Comparison of ENCODE assay signal across 10 cellular contexts in genomic region chr14:68961781-68962584, GRCh38.
DNase-seq lines count a peak whose midpoint lies in the region; ATAC-seq and TF ChIP-seq lines count a peak whose summit lies in the region.
"Had no signal": no experiment of that assay in that cellular context is flagged by ENCODE, and none has a peak within 500 bp of the region (broad histone marks: within the 10 kb centered on the region; RNA-seq: fewer than 3 reads in every experiment).

No MANE protein-coding gene starts in this region.

- peaks cover 6 to 22% of the 10 kb centered on the region in 2 donors for H3K27me3 Mint-ChIP-seq in effector memory CD8-positive, alpha-beta T cell

- no peak overlapping the region for H3K27ac Mint-ChIP-seq in effector memory CD8-positive, alpha-beta T cell

- TF ChIP-seq CTCF in coronary artery (IDR thresholded peaks at IDR 0.05) = no peak

- peak overlapping the region; percentile 85 to 92 for H3K27ac ChIP-seq in coronary artery
- H3K27ac ChIP-seq: HL-60 had no signal

- intact Hi-C loops in posterior cingulate gyrus (cut with DNase I) = no loop called here

- DNase-seq in ELF-1 (ENCODE audit: low read depth, low spot score) (peak; percentile 72), NCI-H2171 treated with DMSO at 0.1 percent for 48 hours (lab: John Stamatoyannopoulos, UW) (peak; percentile 40), coronary artery (ENCODE audit: low spot score) (no peak), posterior cingulate gyrus (peak in 8 of 10 donors; percentile 67 to 95 (median 76)), SIG-M5 treated with dmso at 0.1 percent for 504 hours (lab: John Stamatoyannopoulos, UW; ENCODE audit: unreplicated experiment) (no peak)
- no peak for DNase-seq in effector memory CD8-positive, alpha-beta T cell
- DNase-seq: stimulated activated naive CD4-positive, alpha-beta T cell had no signal

- peak overlapping the region; percentile 43 for H3K4me3 ChIP-seq in coronary artery

- no peak for ATAC-seq in effector memory CD8-positive, alpha-beta T cell (replicated peaks)
- no peak for ATAC-seq in GM21737 (IDR thresholded peaks at IDR 0.05; ENCODE audit: unreplicated experiment)
- ATAC-seq in HG03378 (IDR thresholded peaks at IDR 0.05; ENCODE audit: unreplicated experiment) = no peak

- H3K4me1 Mint-ChIP-seq in effector memory CD8-positive, alpha-beta T cell (ENCODE audit: low read depth in 2 of 2) = peaks cover 0 to 3% of the 10 kb centered on the region in 2 donors

- H3K9me3 Mint-ChIP-seq in effector memory CD8-positive, alpha-beta T cell = no peaks in the 10 kb centered on the region

- no peak overlapping the region for H3K4me3 Mint-ChIP-seq in effector memory CD8-positive, alpha-beta T cell

- no peaks in the 10 kb centered on the region for H3K36me3 Mint-ChIP-seq in effector memory CD8-positive, alpha-beta T cell (ENCODE audit: insufficient read depth)

Comparison
In these comparisons a context has a peak if more than half of its experiments do, and no peak if none do; other contexts are left out.
1. DNase-seq: peak in ELF-1 (single experiment), NCI-H2171 treated with DMSO at 0.1 percent for 48 hours (single experiment) and posterior cingulate gyrus (8 of 10); none in coronary artery (single experiment), effector memory CD8-positive, alpha-beta T cell (0 of 3) and SIG-M5 treated with dmso at 0.1 percent for 504 hours (single experiment).